16 cellular contexts compared by ENCODE assay signal in the genomic region with DNA sequence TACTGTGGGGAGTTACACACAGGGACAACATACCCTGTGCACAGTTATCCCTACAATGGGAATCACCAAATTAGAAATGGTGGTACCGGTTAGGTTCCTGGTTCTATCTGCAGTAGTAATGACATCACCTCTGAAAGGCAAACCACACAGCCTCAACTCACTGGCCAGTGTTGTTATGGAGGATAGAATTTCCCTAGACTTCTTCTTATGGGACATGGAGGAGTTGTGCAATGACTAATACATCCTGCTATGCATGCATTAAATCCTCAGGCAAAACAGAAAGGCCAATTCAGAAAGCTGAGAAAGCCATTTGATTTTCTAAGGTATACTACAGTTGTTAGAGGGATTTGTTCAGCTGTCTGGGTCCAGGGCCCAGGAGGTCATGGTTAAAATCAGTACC.
DNase-seq lines count a peak whose midpoint lies in the region; ATAC-seq, FAIRE-seq and TF ChIP-seq lines count a peak whose summit lies in the region.
"Had no signal": no experiment of that assay in that cellular context is flagged by ENCODE, and none has a peak within 500 bp of the region (broad histone marks: within the 10 kb centered on the region; RNA-seq: fewer than 3 reads in every experiment).

No MANE protein-coding gene starts in this region.

- H3K27ac Mint-ChIP-seq in astrocyte (ENCODE audit: unreplicated experiment) = peak overlapping the region; percentile 91
- H3K27ac Mint-ChIP-seq in activated CD4-positive, alpha-beta T cell treated with anti-CD3 and anti-CD28 coated beads, Interleukin-2, amount 10 ng/mL, durations not matched to agents 24 days and 14 days = no peak overlapping the region
- H3K27ac Mint-ChIP-seq: B cell; dendritic cell treated with granulocyte-macrophage colony-stimulating factor and Interleukin-4, amounts not matched to agents 40 ng/mL and 50 ng/mL, for 4 days; mesothelial cell of epicardium had no signal

- H3K9me3 ChIP-seq in A673 (ENCODE audit: low read depth, low read length, poor library complexity, severe bottlenecking) (no peaks in the 10 kb centered on the region), astrocyte (ENCODE audit: insufficient read depth, low read depth, low read length) (no peaks in the 10 kb centered on the region), pancreas (no peaks in the 10 kb centered on the region)
- H3K9me3 ChIP-seq: thyroid gland had no signal

- DNase-seq in A673 (ENCODE audit: low spot score) (peak; percentile 59), HCEC 1CT (peak; percentile 84), astrocyte (ENCODE audit: low read depth) (peak; percentile 90), hepatic stellate cell (ENCODE audit: low spot score) (peak; percentile 5), SIG-M5 treated with dmso at 0.1 percent for 504 hours (lab: John Stamatoyannopoulos, UW; ENCODE audit: unreplicated experiment) (no peak), pancreas (no peak)
- no peak for DNase-seq in activated CD4-positive, alpha-beta T cell treated with anti-CD3 and anti-CD28 coated beads, Interleukin-2, amount 10 ng/mL, durations not matched to agents 24 days and 14 days
- DNase-seq: activated naive CD4-positive, alpha-beta T cell; NCI-H1092 treated with DMSO at 0.1 percent for 48 hours; retina; thyroid gland had no signal

- H3K79me2 ChIP-seq in astrocyte (ENCODE audit: insufficient read depth, low read length) = no peaks in the 10 kb centered on the region
- H3K79me2 ChIP-seq: hepatocyte had no signal

- H3K27me3 ChIP-seq in A673 (replicated peaks; ENCODE audit: insufficient read depth, low read depth, low read length, poor library complexity) = no peaks in the 10 kb centered on the region
- H3K27me3 ChIP-seq in astrocyte (ENCODE audit: insufficient read depth, low read length) = no peaks in the 10 kb centered on the region
- no peaks in the 10 kb centered on the region for H3K27me3 ChIP-seq in pancreas
- H3K27me3 ChIP-seq: hepatocyte, thyroid gland had no signal

- no peak overlapping the region for H3K4me3 Mint-ChIP-seq in astrocyte (ENCODE audit: unreplicated experiment)
- no peak overlapping the region for H3K4me3 Mint-ChIP-seq in activated CD4-positive, alpha-beta T cell treated with anti-CD3 and anti-CD28 coated beads, Interleukin-2, amount 10 ng/mL, durations not matched to agents 24 days and 14 days
- H3K4me3 Mint-ChIP-seq: B cell; dendritic cell treated with granulocyte-macrophage colony-stimulating factor and Interleukin-4, amounts not matched to agents 40 ng/mL and 50 ng/mL, for 4 days; mesothelial cell of epicardium had no signal

- intact Hi-C loops in A673 (cut with micrococcal nuclease; ENCODE audit: unreplicated experiment) (no loop called here), pancreas (cut with DNase I) (no loop called here)
- intact Hi-C loops in activated CD4-positive, alpha-beta T cell treated with anti-CD3 and anti-CD28 coated beads, Interleukin-2, amount 10 ng/mL, durations not matched to agents 24 days and 14 days (cut with micrococcal nuclease) = no loop called here

- peak overlapping the region; percentile 50 for H2AFZ ChIP-seq in astrocyte (ENCODE audit: low read depth, low read length)
- H2AFZ ChIP-seq: hepatocyte had no signal

- TF ChIP-seq CTCF in A673 (conservative IDR thresholded peaks at IDR 0.05; ENCODE audit: low read depth, low read length) (no peak), astrocyte (IDR thresholded peaks at IDR 0.05; ENCODE audit: insufficient read depth, low read depth, low read length) (no peak), pancreas (IDR thresholded peaks at IDR 0.05) (no peak)

- no peak overlapping the region for H3K9ac ChIP-seq in astrocyte (ENCODE audit: low read length)

- CTCF ChIA-PET in A673 (lab: Charles Lee) = no interaction called here

- FAIRE-seq in astrocyte (lab: Jason Lieb, UNC) (peak; percentile 52), pancreas (lab: Jason Lieb, UNC) (no peak)

- peaks cover 12% of the 10 kb centered on the region for H3K4me1 Mint-ChIP-seq in astrocyte (ENCODE audit: low read depth, unreplicated experiment)
- H3K4me1 Mint-ChIP-seq in activated CD4-positive, alpha-beta T cell treated with anti-CD3 and anti-CD28 coated beads, Interleukin-2, amount 10 ng/mL, durations not matched to agents 24 days and 14 days = no peaks in the 10 kb centered on the region
- H3K4me1 Mint-ChIP-seq: B cell, mesothelial cell of epicardium had no signal

- no peak overlapping the region for H3K27ac ChIP-seq in A673 (ENCODE audit: low read depth, low read length, poor library complexity, severe bottlenecking)
- H3K27ac ChIP-seq in astrocyte (ENCODE audit: low read depth, low read length) = peak overlapping the region; percentile 55
- no peak overlapping the region for H3K27ac ChIP-seq in pancreas
- H3K27ac ChIP-seq: hepatocyte, thyroid gland had no signal

- H3K27me3 Mint-ChIP-seq in astrocyte (ENCODE audit: low read depth, unreplicated experiment) = no peaks in the 10 kb centered on the region
- no peaks in the 10 kb centered on the region for H3K27me3 Mint-ChIP-seq in activated CD4-positive, alpha-beta T cell treated with anti-CD3 and anti-CD28 coated beads, Interleukin-2, amount 10 ng/mL, durations not matched to agents 24 days and 14 days
- H3K27me3 Mint-ChIP-seq: B cell; dendritic cell treated with granulocyte-macrophage colony-stimulating factor and Interleukin-4, amounts not matched to agents 40 ng/mL and 50 ng/mL, for 4 days had no signal

- H3K9me3 Mint-ChIP-seq in astrocyte (ENCODE audit: unreplicated experiment) = no peaks in the 10 kb centered on the region
- no peaks in the 10 kb centered on the region for H3K9me3 Mint-ChIP-seq in activated CD4-positive, alpha-beta T cell treated with anti-CD3 and anti-CD28 coated beads, Interleukin-2, amount 10 ng/mL, durations not matched to agents 24 days and 14 days
- H3K9me3 Mint-ChIP-seq: dendritic cell treated with granulocyte-macrophage colony-stimulating factor and Interleukin-4, amounts not matched to agents 40 ng/mL and 50 ng/mL, for 4 days; mesothelial cell of epicardium had no signal

- H3K36me3 ChIP-seq in A673 (ENCODE audit: insufficient read depth, low read length, poor library complexity, severe bottlenecking) (no peaks in the 10 kb centered on the region), astrocyte (ENCODE audit: insufficient read depth, low read length) (no peaks in the 10 kb centered on the region), pancreas (no peaks in the 10 kb centered on the region)
- H3K36me3 ChIP-seq: thyroid gland had no signal

- H4K20me1 ChIP-seq in astrocyte (ENCODE audit: insufficient read depth, low read length) = no peaks in the 10 kb centered on the region

- no TSS peak for BruUV-seq in A673 (replicated peaks; lab: Mats Ljungman, UMichigan)

- POLR2A ChIA-PET in A673 (lab: Charles Lee; ENCODE audit: low non-redundant PET) = no interaction called here

- ATAC-seq in GM18858 (IDR thresholded peaks at IDR 0.05; ENCODE audit: unreplicated experiment) = no peak
- ATAC-seq in pancreas = no peak

- H3K4me3 ChIP-seq in A673 (ENCODE audit: low read depth, low read length, poor library complexity, severe bottlenecking) (no peak overlapping the region), astrocyte (ENCODE audit: insufficient read depth, low read depth, low read length) (no peak overlapping the region), pancreas (no peak overlapping the region)
- H3K4me3 ChIP-seq: hepatocyte, thyroid gland had no signal

- 0 to 67% methylated on average over 1 of the region's 1 CpG for WGBS in pancreas, 2 donors

- no peaks in the 10 kb centered on the region for H3K36me3 Mint-ChIP-seq in astrocyte (ENCODE audit: low read depth, unreplicated experiment)
- no peaks in the 10 kb centered on the region for H3K36me3 Mint-ChIP-seq in activated CD4-positive, alpha-beta T cell treated with anti-CD3 and anti-CD28 coated beads, Interleukin-2, amount 10 ng/mL, durations not matched to agents 24 days and 14 days (ENCODE audit: low read depth)
- H3K36me3 Mint-ChIP-seq: mesothelial cell of epicardium had no signal

- H3K4me1 ChIP-seq in A673 (ENCODE audit: insufficient read depth, low read length, poor library complexity, severe bottlenecking) = no peaks in the 10 kb centered on the region
- H3K4me1 ChIP-seq in astrocyte (ENCODE audit: insufficient read depth, low read length) = peaks cover 9% of the 10 kb centered on the region
- no peaks in the 10 kb centered on the region for H3K4me1 ChIP-seq in pancreas
- H3K4me1 ChIP-seq: thyroid gland had no signal

- H3K4me2 ChIP-seq in astrocyte (ENCODE audit: low read length) = peak overlapping the region; percentile 48
- H3K4me2 ChIP-seq: hepatocyte had no signal

Comparison
In these comparisons a context has a peak if more than half of its experiments do, and no peak if none do; other contexts are left out.
1. DNase-seq: peak in A673 (single experiment), HCEC 1CT (single experiment), astrocyte (single experiment) and hepatic stellate cell (single experiment); none in SIG-M5 treated with dmso at 0.1 percent for 504 hours (single experiment), pancreas (0 of 6) and activated CD4-positive, alpha-beta T cell treated with anti-CD3 and anti-CD28 coated beads, Interleukin-2, amount 10 ng/mL, durations not matched to agents 24 days and 14 days (single experiment).